In the genomic region with DNA sequence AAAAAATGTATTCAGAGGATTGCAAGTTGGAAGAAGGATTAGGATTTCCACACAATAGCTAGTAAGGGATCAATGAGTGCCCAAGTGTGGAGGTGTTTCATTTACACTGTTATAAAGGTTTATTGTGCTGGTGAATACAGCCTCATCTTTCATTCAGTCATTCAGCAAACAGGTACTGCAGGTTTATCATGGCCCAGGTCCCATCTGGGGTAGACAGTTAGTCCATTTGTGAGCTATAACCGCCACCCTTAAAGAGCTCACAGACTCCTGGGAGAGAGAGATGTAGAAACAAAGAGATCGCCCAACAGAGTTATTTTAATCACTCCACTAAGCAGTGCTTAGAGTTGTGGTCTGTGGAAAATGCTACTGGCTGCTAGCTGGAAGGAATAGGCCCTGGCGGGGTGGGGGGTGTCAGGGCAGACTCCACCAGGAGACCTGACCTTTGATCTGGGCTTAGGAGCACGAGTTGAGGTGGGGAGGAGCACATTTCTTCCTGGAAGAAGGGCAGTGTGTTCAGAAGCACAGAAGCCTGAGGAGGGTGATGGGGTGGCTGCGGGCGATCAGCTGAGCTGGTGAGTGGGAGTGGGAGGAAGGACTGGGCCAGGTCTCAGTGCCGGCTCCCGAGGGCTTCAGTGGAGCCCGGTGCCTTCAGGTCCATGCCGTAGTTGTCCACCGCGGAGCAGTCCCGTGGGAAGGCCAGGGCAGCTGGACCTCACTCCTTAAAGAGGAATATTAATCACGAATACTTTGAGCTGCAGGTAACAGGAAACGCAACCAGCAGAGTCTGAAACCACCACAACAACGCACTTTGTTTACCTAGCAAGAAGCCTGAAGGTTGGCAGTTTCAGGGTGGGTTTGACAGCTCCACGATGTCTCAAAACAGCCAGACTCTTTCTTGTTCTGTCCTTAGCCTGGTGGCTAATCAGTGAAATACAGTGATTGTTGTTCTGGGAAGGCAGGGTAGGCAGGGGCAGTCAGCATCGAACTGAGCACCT, we compare ENCODE assay signal across 1 cellular context.
TF ChIP-seq lines count a peak whose summit lies in the region.

No MANE protein-coding gene starts in this region.

TF ChIP-seq in HepG2, 621 proteins besides CTCF, POLR2A, EP300 and RAD21 (continued from another document and continues in another):
- TF ChIP-seq, protein P1, sequence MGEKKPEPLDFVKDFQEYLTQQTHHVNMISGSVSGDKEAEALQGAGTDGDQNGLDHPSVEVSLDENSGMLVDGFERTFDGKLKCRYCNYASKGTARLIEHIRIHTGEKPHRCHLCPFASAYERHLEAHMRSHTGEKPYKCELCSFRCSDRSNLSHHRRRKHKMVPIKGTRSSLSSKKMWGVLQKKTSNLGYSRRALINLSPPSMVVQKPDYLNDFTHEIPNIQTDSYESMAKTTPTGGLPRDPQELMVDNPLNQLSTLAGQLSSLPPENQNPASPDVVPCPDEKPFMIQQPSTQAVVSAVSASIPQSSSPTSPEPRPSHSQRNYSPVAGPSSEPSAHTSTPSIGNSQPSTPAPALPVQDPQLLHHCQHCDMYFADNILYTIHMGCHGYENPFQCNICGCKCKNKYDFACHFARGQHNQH (CRISPR knock-in tag; IDR thresholded peaks at IDR 0.05): peak; percentile 56
- TF ChIP-seq HMG20A (CRISPR knock-in tag; IDR thresholded peaks at IDR 0.05; ENCODE audit: borderline replicate concordance): no peak; the same call in 1 of the 2 replicates
- TF ChIP-seq ZNF615 (CRISPR knock-in tag; IDR thresholded peaks at IDR 0.05; ENCODE audit: borderline replicate concordance): no peak
- TF ChIP-seq ZNF335 (CRISPR knock-in tag; IDR thresholded peaks at IDR 0.05): no peak
- no peak for TF ChIP-seq CHD2 (IDR thresholded peaks at IDR 0.05; ENCODE audit: low read depth, low read length)
- no peak for TF ChIP-seq SNAI1 (CRISPR knock-in tag; IDR thresholded peaks at IDR 0.05; ENCODE audit: borderline replicate concordance)
- TF ChIP-seq ZNF3 (CRISPR knock-in tag; IDR thresholded peaks at IDR 0.05): peak; percentile 83
- no peak for TF ChIP-seq RARG (CRISPR knock-in tag; IDR thresholded peaks at IDR 0.05; ENCODE audit: low read depth)
- TF ChIP-seq ZKSCAN1 (IDR thresholded peaks at IDR 0.05; ENCODE audit: low read length): no peak
- TF ChIP-seq PHF5A (CRISPR knock-in tag; IDR thresholded peaks at IDR 0.05; ENCODE audit: low read depth, unreplicated experiment): no peak
- TF ChIP-seq ERF (CRISPR knock-in tag; IDR thresholded peaks at IDR 0.05): no peak
- TF ChIP-seq HMG20B (CRISPR knock-in tag; conservative IDR thresholded peaks at IDR 0.05): no peak
- no peak for TF ChIP-seq LCORL (IDR thresholded peaks at IDR 0.05)
- peak; percentile 35; the same call in 1 of the 2 replicates for TF ChIP-seq LCORL (CRISPR knock-in tag; IDR thresholded peaks at IDR 0.05)
- TF ChIP-seq, protein P2, sequence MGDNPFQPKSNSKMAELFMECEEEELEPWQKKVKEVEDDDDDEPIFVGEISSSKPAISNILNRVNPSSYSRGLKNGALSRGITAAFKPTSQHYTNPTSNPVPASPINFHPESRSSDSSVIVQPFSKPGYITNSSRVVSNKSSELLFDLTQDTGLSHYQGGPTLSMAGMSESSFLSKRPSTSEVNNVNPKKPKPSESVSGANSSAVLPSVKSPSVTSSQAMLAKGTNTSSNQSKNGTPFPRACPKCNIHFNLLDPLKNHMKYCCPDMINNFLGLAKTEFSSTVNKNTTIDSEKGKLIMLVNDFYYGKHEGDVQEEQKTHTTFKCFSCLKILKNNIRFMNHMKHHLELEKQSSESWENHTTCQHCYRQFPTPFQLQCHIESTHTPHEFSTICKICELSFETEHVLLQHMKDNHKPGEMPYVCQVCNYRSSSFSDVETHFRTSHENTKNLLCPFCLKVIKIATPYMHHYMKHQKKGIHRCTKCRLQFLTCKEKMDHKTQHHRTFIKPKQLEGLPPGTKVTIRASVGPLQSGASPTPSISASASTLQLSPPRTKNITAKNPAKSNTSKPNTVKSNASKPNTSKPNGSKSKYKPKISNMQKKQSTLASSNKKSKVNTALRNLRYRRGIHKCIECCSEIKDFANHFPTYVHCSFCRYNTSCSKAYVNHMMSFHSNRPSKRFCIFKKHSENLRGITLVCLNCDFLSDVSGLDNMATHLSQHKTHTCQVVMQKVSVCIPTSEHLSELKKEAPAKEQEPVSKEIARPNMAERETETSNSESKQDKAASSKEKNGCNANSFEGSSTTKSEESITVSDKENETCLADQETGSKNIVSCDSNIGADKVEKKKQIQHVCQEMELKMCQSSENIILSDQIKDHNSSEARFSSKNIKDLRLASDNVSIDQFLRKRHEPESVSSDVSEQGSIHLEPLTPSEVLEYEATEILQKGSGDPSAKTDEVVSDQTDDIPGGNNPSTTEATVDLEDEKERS (CRISPR knock-in tag; IDR thresholded peaks at IDR 0.05): no peak
- TF ChIP-seq NFE2 (CRISPR knock-in tag; IDR thresholded peaks at IDR 0.05): no peak
- TF ChIP-seq, protein P3, sequence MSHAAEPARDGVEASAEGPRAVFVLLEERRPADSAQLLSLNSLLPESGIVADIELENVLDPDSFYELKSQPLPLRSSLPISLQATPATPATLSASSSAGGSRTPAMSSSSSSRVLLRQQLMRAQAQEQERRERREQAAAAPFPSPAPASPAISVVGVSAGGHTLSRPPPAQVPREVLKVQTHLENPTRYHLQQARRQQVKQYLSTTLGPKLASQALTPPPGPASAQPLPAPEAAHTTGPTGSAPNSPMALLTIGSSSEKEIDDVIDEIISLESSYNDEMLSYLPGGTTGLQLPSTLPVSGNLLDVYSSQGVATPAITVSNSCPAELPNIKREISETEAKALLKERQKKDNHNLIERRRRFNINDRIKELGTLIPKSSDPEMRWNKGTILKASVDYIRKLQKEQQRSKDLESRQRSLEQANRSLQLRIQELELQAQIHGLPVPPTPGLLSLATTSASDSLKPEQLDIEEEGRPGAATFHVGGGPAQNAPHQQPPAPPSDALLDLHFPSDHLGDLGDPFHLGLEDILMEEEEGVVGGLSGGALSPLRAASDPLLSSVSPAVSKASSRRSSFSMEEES (CRISPR knock-in tag; IDR thresholded peaks at IDR 0.05): peak; percentile 81
- TF ChIP-seq ZNF414 (CRISPR knock-in tag; IDR thresholded peaks at IDR 0.05): 0 out of 2 replicates have a peak, but pooled peaks have one; percentile 29
- no peak for TF ChIP-seq ZNF264 (CRISPR knock-in tag; IDR thresholded peaks at IDR 0.05)
- peak; percentile 85 for TF ChIP-seq MAX (IDR thresholded peaks at IDR 0.05)
- TF ChIP-seq HIVEP1 (CRISPR knock-in tag; IDR thresholded peaks at IDR 0.05): 0 out of 2 replicates have a peak, but pooled peaks have one; percentile 37
- no peak for TF ChIP-seq GTF2F1 (IDR thresholded peaks at IDR 0.05; ENCODE audit: low read length)
- peak; percentile 47 for TF ChIP-seq POLR2G (IDR thresholded peaks at IDR 0.05; ENCODE audit: low read depth, low read length)
- peak; percentile 25; the same call in 1 of the 2 replicates for TF ChIP-seq TGIF2 (CRISPR knock-in tag; IDR thresholded peaks at IDR 0.05)
- TF ChIP-seq ZFX (CRISPR knock-in tag; IDR thresholded peaks at IDR 0.05; ENCODE audit: low read depth): peak; percentile 49; the same call in 1 of the 2 replicates
- TF ChIP-seq, protein P4, sequence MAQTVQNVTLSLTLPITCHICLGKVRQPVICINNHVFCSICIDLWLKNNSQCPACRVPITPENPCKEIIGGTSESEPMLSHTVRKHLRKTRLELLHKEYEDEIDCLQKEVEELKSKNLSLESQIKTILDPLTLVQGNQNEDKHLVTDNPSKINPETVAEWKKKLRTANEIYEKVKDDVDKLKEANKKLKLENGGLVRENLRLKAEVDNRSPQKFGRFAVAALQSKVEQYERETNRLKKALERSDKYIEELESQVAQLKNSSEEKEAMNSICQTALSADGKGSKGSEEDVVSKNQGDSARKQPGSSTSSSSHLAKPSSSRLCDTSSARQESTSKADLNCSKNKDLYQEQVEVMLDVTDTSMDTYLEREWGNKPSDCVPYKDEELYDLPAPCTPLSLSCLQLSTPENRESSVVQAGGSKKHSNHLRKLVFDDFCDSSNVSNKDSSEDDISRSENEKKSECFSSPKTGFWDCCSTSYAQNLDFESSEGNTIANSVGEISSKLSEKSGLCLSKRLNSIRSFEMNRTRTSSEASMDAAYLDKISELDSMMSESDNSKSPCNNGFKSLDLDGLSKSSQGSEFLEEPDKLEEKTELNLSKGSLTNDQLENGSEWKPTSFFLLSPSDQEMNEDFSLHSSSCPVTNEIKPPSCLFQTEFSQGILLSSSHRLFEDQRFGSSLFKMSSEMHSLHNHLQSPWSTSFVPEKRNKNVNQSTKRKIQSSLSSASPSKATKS (CRISPR knock-in tag; IDR thresholded peaks at IDR 0.05): no peak
- no peak for TF ChIP-seq ZNF597 (CRISPR knock-in tag; IDR thresholded peaks at IDR 0.05)
- TF ChIP-seq ZNF687 (CRISPR knock-in tag; IDR thresholded peaks at IDR 0.05): peak; percentile 79
- TF ChIP-seq ZNF12 (CRISPR knock-in tag; IDR thresholded peaks at IDR 0.05): peak; percentile 56; the same call in 1 of the 2 replicates
- TF ChIP-seq, protein P5, sequence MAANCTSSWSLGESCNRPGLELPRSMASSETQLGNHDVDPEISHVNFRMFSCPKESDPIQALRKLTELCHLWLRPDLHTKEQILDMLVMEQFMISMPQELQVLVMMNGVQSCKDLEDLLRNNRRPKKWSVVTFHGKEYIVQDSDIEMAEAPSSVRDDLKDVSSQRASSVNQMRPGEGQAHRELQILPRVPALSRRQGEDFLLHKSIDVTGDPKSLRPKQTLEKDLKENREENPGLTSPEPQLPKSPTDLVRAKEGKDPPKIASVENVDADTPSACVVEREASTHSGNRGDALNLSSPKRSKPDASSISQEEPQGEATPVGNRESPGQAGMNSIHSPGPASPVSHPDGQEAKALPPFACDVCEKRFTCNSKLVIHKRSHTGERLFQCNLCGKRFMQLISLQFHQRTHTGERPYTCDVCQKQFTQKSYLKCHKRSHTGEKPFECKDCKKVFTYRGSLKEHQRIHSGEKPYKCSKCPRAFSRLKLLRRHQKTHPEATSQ (CRISPR knock-in tag; IDR thresholded peaks at IDR 0.05; ENCODE audit: borderline replicate concordance): no peak
- TF ChIP-seq ZNF614 (CRISPR knock-in tag; IDR thresholded peaks at IDR 0.05; ENCODE audit: borderline replicate concordance): 0 out of 2 replicates have a peak, but pooled peaks have one; percentile 0
- peak; percentile 17 for TF ChIP-seq SKI (IDR thresholded peaks at IDR 0.05; ENCODE audit: partially characterized antibody)
- no peak for TF ChIP-seq WIZ (CRISPR knock-in tag; IDR thresholded peaks at IDR 0.05)
- peak; percentile 22 for TF ChIP-seq XRCC5 (optimal IDR thresholded peaks at IDR 0.05; ENCODE audit: low read length)
- TF ChIP-seq SAP130 (CRISPR knock-in tag; IDR thresholded peaks at IDR 0.05; ENCODE audit: low read depth): peak; percentile 69
- TF ChIP-seq ZNF292 (CRISPR knock-in tag; IDR thresholded peaks at IDR 0.05; ENCODE audit: borderline replicate concordance, low read depth): no peak
- no peak for TF ChIP-seq ZNF496 (CRISPR knock-in tag; IDR thresholded peaks at IDR 0.05; ENCODE audit: insufficient replicate concordance)
- TF ChIP-seq MAFG (CRISPR knock-in tag; IDR thresholded peaks at IDR 0.05): no peak
- no peak for TF ChIP-seq MEIS2 (CRISPR knock-in tag; IDR thresholded peaks at IDR 0.05)
- TF ChIP-seq XBP1 (CRISPR knock-in tag; IDR thresholded peaks at IDR 0.05): no peak
- TF ChIP-seq, protein P6, sequence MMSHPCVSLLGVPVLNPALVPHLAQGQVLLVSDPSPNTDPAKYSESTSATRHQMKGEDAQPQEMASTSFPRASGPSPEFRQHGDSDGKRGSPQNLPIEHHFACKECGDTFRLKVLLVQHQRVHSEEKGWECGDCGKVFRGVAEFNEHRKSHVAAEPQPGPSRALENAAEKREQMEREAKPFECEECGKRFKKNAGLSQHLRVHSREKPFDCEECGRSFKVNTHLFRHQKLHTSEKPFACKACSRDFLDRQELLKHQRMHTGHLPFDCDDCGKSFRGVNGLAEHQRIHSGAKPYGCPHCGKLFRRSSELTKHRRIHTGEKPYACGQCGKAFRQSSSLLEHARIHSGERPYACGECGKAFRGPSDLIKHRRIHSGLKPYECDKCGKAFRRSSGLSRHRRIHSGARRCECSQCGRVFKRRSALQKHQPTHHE (CRISPR knock-in tag; IDR thresholded peaks at IDR 0.05; ENCODE audit: borderline replicate concordance): no peak
